Comparison of ENCODE assay signal across 8 cellular contexts in genomic region chr7:148856035-148856881, GRCh38. TPM values are rescaled to one million over a fixed set of nuclear protein-coding genes. Genes with fewer than 3 reads are reported as not detected.
DNase-seq lines count a peak whose midpoint lies in the region; TF ChIP-seq lines count a peak whose summit lies in the region.

No MANE protein-coding gene starts in this region.

- TF ChIP-seq CTCF in left ventricle myocardium inferior (IDR thresholded peaks at IDR 0.05; ENCODE audit: borderline replicate concordance) = peak; percentile 78
- peak in 1 of 3 donors; percentile 8 for TF ChIP-seq CTCF in lower leg skin (IDR thresholded peaks at IDR 0.05)

- H3K9me3 ChIP-seq in HAP-1 (no peaks in the 10 kb centered on the region; the same call in 1 of the 2 replicates), left ventricle myocardium inferior (replicated peaks) (no peaks in the 10 kb centered on the region)

- intact Hi-C loops in left ventricle myocardium inferior (cut with micrococcal nuclease) (no loop called here), lower leg skin (cut with DNase I; ENCODE audit: low total_unique reads) (no loop called here)

- TF ChIP-seq POLR2A in lower leg skin (IDR thresholded peaks at IDR 0.05) = no peak

- H3K36me3 ChIP-seq in HAP-1 (replicated peaks) = no peaks in the 10 kb centered on the region
- H3K36me3 ChIP-seq in left ventricle myocardium inferior = no peaks in the 10 kb centered on the region

- in situ Hi-C loops in HAP-1 (cut with MboI; ENCODE audit: low sequenced_read_pairs) = no loop called here

- peak; percentile 68 for DNase-seq in DMS 273 (lab: John Stamatoyannopoulos, UW; ENCODE audit: unreplicated experiment)
- DNase-seq in DMS 273 treated with DMSO at 0.1 percent for 48 hours (lab: John Stamatoyannopoulos, UW) = no peak
- peak; percentile 24 to 48 for DNase-seq in HAP-1 (ENCODE audit: low spot score in 2 of 2)
- peak; percentile 54 for DNase-seq in NCI-H69 (lab: John Stamatoyannopoulos, UW)
- peak; percentile 55 for DNase-seq in activated naive CD4-positive, alpha-beta T cell treated with Interleukin-2 at 50 U/mL for 16 hours
- DNase-seq in left ventricle myocardium inferior = no peak
- DNase-seq in stimulated activated CD4-positive, alpha-beta T cell treated with anti-CD3 and anti-CD28 coated beads, Interleukin-12 subunit alpha, Interleukin-12 subunit beta, amount 100 ng/mL, for 48 hours (ENCODE audit: low read depth in 2 of 3, low spot score in 1 of 3) = peak; percentile 15 to 22 (median 17)
- no peak for DNase-seq in lower leg skin (ENCODE audit: low spot score in 2 of 2)

- 59 to 63% methylated on average over 6 of the region's 6 CpGs for WGBS in lower leg skin, 2 donors

- no peak overlapping the region for H3K27ac ChIP-seq in left ventricle myocardium inferior (replicated peaks)

- H3K27me3 ChIP-seq in HAP-1 (ENCODE audit: low read depth) (no peaks in the 10 kb centered on the region), left ventricle myocardium inferior (ENCODE audit: low read depth) (no peaks in the 10 kb centered on the region)

- H3K4me1 ChIP-seq in HAP-1 (peaks cover 13% of the 10 kb centered on the region), left ventricle myocardium inferior (no peaks in the 10 kb centered on the region)

- H3K4me3 ChIP-seq in HAP-1 = no peak overlapping the region
- H3K4me3 ChIP-seq in left ventricle myocardium inferior = no peak overlapping the region
- H3K4me3 ChIP-seq in lower leg skin (ENCODE audit: low read depth, poor library complexity, severe bottlenecking) = no peak overlapping the region

RNA-seq across cellular contexts. Expression of gene EZH2, which starts 27.8 kb away (rescaled TPM):
- 0.99 TPM for total RNA-seq in left ventricle myocardium inferior
- 10 to 100 TPM in 3 of 4 donors, 1 to 10 TPM in 1; 9.5 to 16.3 (median 11.3) TPM for total RNA-seq in lower leg skin

Comparison
In these comparisons a context has a peak if more than half of its experiments do, and no peak if none do; other contexts are left out.
1. DNase-seq: peak in DMS 273 (single experiment), HAP-1 (2 of 2), NCI-H69 (single experiment), activated naive CD4-positive, alpha-beta T cell treated with Interleukin-2 at 50 U/mL for 16 hours (single experiment) and stimulated activated CD4-positive, alpha-beta T cell treated with anti-CD3 and anti-CD28 coated beads, Interleukin-12 subunit alpha, Interleukin-12 subunit beta, amount 100 ng/mL, for 48 hours (3 of 3); none in DMS 273 treated with DMSO at 0.1 percent for 48 hours (single experiment), left ventricle myocardium inferior (single experiment) and lower leg skin (0 of 2).